Comparison of ENCODE assay signal across 7 cellular contexts in the genomic region with DNA sequence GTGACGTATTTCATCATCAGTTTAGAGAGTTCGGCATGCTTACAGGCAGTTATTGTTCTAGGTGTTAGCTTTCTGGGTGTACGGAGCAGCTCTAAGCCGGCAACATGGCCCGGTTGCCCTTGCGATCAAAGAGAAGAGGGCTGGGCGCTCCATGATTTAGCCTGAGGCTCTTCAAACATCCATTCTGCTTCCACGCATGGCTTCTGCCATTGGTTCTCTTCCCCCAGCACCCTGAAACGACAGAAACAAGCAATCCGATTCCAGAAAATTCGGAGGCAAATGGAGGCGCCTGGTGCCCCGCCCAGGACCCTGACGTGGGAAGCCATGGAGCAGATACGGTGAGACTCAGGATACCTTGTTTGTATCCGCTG. TPM values are rescaled to one million over a fixed set of nuclear protein-coding genes. Genes with fewer than 3 reads are reported as not detected.
DNase-seq lines count a peak whose midpoint lies in the region; ATAC-seq and TF ChIP-seq lines count a peak whose summit lies in the region.

No MANE protein-coding gene starts in this region.

- no peaks in the 10 kb centered on the region for H3K9me3 ChIP-seq in NT2/D1 (ENCODE audit: insufficient read depth, low read length)
- no peaks in the 10 kb centered on the region for H3K9me3 ChIP-seq in heart right ventricle
- H3K9me3 ChIP-seq in prostate gland = no peaks in the 10 kb centered on the region

- TF ChIP-seq POLR2A in prostate gland (IDR thresholded peaks at IDR 0.05) = no peak

- intact Hi-C loops in heart right ventricle (cut with DNase I) = loop anchor here in 2 of 10 donors (5.0 kb wide), 1 partner anchor 34 kb away; the partner anchor contains the start of genes CIB1 (in 2 of the 2) and GDPGP1 (in 2 of the 2)
- intact Hi-C loops in prostate gland (cut with DNase I) = no loop called here

- H3K27ac ChIP-seq in heart right ventricle = peak overlapping the region; percentile 93 to 99 (median 96)
- peak overlapping the region; percentile 93 to 98 for H3K27ac ChIP-seq in prostate gland

- H3K27me3 ChIP-seq in NT2/D1 (ENCODE audit: insufficient read depth, insufficient read length) = no peaks in the 10 kb centered on the region
- H3K27me3 ChIP-seq in heart right ventricle = no peaks in the 10 kb centered on the region
- no peaks in the 10 kb centered on the region for H3K27me3 ChIP-seq in prostate gland (replicated peaks; ENCODE audit: insufficient read depth)

- H3K9ac ChIP-seq in NT2/D1 (ENCODE audit: insufficient read length, low read depth) = peak overlapping the region; percentile 97

- peak; percentile 2 for ATAC-seq in HG02759 (IDR thresholded peaks at IDR 0.05; ENCODE audit: unreplicated experiment)
- ATAC-seq in heart right ventricle = peak in 7 of 8 donors; percentile 18 to 48 (median 31)
- no peak for ATAC-seq in GM18873 (IDR thresholded peaks at IDR 0.05; ENCODE audit: low FRiP score, unreplicated experiment)

- no peak for TF ChIP-seq CTCF in heart right ventricle (IDR thresholded peaks at IDR 0.05)
- no peak for TF ChIP-seq CTCF in prostate gland (IDR thresholded peaks at IDR 0.05)

- H3K36me3 ChIP-seq in NT2/D1 (ENCODE audit: insufficient read depth, insufficient read length, low read length) = peaks cover 41% of the 10 kb centered on the region
- H3K36me3 ChIP-seq in heart right ventricle = peaks cover 0 to 40% (median 14%) of the 10 kb centered on the region in 9 donors
- H3K36me3 ChIP-seq in prostate gland = peaks cover 0 to 4% of the 10 kb centered on the region in 2 donors

- DNase-seq in NT2/D1 (ENCODE audit: low read depth, low spot score) (no peak), heart right ventricle (peak; percentile 21 to 42), prostate gland (ENCODE audit: low spot score) (no peak)
- DNase-seq in activated naive CD4-positive, alpha-beta T cell treated with anti-CD3 and anti-CD28 coated beads, Interleukin-2, amount 50 U/mL, for 16 hours = peak; percentile 46

- 0% methylated on average over 16 of the region's 16 CpGs for WGBS in heart right ventricle, 2 donors
- WGBS in prostate gland = under 1% methylated on average over 16 of the region's 16 CpGs

- no peaks in the 10 kb centered on the region for H3K4me1 ChIP-seq in NT2/D1 (ENCODE audit: insufficient read depth, insufficient read length)
- H3K4me1 ChIP-seq in heart right ventricle = peaks cover 14 to 68% (median 53%) of the 10 kb centered on the region in 9 donors
- H3K4me1 ChIP-seq in prostate gland (replicated peaks) = peaks cover 13% of the 10 kb centered on the region

- H3K4me3 ChIP-seq in GM08714 (ENCODE audit: low read length) = peak overlapping the region; percentile 74
- peak overlapping the region; percentile 87 for H3K4me3 ChIP-seq in NT2/D1 (ENCODE audit: insufficient read length, low read depth)
- peak overlapping the region; percentile 62 to 90 (median 84) for H3K4me3 ChIP-seq in heart right ventricle
- peak overlapping the region; percentile 65 to 82 for H3K4me3 ChIP-seq in prostate gland

RNA-seq across cellular contexts. Expression of gene NGRN, which starts 0.6 kb away (rescaled TPM):
- total RNA-seq in heart right ventricle = 100 to 1,000 TPM; 109 to 139 (median 119) TPM
- polyA plus RNA-seq in heart right ventricle = 100 to 1,000 TPM in 1 of 2 donors, 10 to 100 TPM in 1; 56.5 to 119 TPM
- total RNA-seq in prostate gland = 100 to 1,000 TPM; 102 to 108 TPM

RNA-seq across cellular contexts. Expression of gene TTLL13, which starts 16.7 kb away (rescaled TPM):
- total RNA-seq in heart right ventricle (under 1 TPM in 6 of 10 donors, not detected in 4; 0.19 to 0.78 (median 0.24) TPM), prostate gland (under 1 TPM in 1 of 2 donors, not detected in 1; 0.51 TPM)
- under 1 TPM; 0.09 to 0.44 TPM for polyA plus RNA-seq in heart right ventricle

RNA-seq across cellular contexts. Expression of gene GDPGP1, which starts 32.0 kb away (rescaled TPM):
- 10 to 100 TPM; 11.4 to 16.3 (median 13.0) TPM for total RNA-seq in heart right ventricle
- 1 to 10 TPM; 3.0 to 4.9 TPM for polyA plus RNA-seq in heart right ventricle
- 10 to 100 TPM; 15.4 to 21.5 TPM for total RNA-seq in prostate gland

RNA-seq across cellular contexts. Expression of gene CIB1, which starts 32.3 kb away (rescaled TPM):
- 10 to 100 TPM; 70.5 to 95.6 (median 77.7) TPM for total RNA-seq in heart right ventricle
- 100 to 1,000 TPM in 1 of 2 donors, 10 to 100 TPM in 1; 80.2 to 144 TPM for polyA plus RNA-seq in heart right ventricle
- total RNA-seq in prostate gland = 100 to 1,000 TPM in 1 of 2 donors, 10 to 100 TPM in 1; 48.3 to 104 TPM

Comparison
In these comparisons a context has a peak if more than half of its experiments do, and no peak if none do; other contexts are left out.
1. DNase-seq: peak in activated naive CD4-positive, alpha-beta T cell treated with anti-CD3 and anti-CD28 coated beads, Interleukin-2, amount 50 U/mL, for 16 hours (single experiment) and heart right ventricle (2 of 2); none in NT2/D1 (single experiment) and prostate gland (single experiment).
2. Peak in every context shown above with its lines, with median percentiles within 50 percentile points of each other: H3K4me3 ChIP-seq.